22 cellular contexts compared by ENCODE assay signal in the genomic region with DNA sequence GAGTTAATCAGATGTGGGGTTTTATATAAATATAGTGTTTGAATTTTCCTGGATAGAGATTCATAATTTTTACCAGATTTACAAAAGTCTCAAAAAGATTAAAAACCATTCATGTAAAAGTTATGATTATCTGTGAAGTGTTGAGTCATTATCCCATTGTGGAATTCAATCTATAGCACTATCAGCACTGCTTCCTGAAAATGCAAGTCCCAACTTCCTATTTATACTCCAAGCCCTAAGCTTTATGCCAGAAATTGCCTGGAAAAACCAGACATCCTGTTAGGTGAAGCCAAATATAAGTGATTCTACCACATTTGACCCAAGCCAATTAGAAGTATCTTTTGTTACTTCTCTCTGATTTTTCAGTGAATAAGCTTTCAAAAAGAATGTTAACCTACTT.
A peak's percentile ranks its signal among the peaks of the same experiment; 100 is the strongest.
DNase-seq lines count a peak whose midpoint lies in the region; ATAC-seq and TF ChIP-seq lines count a peak whose summit lies in the region.
"Had no signal": no experiment of that assay in that cellular context is flagged by ENCODE, and none has a peak within 500 bp of the region (broad histone marks: within the 10 kb centered on the region; RNA-seq: fewer than 3 reads in every experiment).

No MANE protein-coding gene starts in this region.

- intact Hi-C loops in MCF 10A (cut with micrococcal nuclease) = no loop called here
- intact Hi-C loops in mammary epithelial cell (cut with micrococcal nuclease) = no loop called here
- intact Hi-C loops in prostate gland (cut with DNase I) = no loop called here
- intact Hi-C loops in Caco-2 (cut with micrococcal nuclease; ENCODE audit: unreplicated experiment) = no loop called here

- H3K4me1 ChIP-seq in mammary epithelial cell (ENCODE audit: insufficient read depth, low read length) (peaks cover 24% of the 10 kb centered on the region), prostate gland (replicated peaks) (no peaks in the 10 kb centered on the region), upper lobe of left lung (peaks cover 39 to 54% (median 44%) of the 10 kb centered on the region in 4 donors), Caco-2 (peaks cover 10% of the 10 kb centered on the region; the same call in 1 of the 2 replicates)
- H3K4me1 ChIP-seq: BE2C had no signal

- H3K9ac ChIP-seq in mammary epithelial cell (ENCODE audit: insufficient read depth, low read length) = no peak overlapping the region

- H3K4me2 ChIP-seq in mammary epithelial cell (ENCODE audit: insufficient read depth, low read depth, low read length) = no peak overlapping the region

- H3K4me3 Mint-ChIP-seq in MCF 10A (ENCODE audit: unreplicated experiment) (no peak overlapping the region), endothelial cell (ENCODE audit: unreplicated experiment) (no peak overlapping the region), Caco-2 (ENCODE audit: unreplicated experiment) (no peak overlapping the region)
- H3K4me3 Mint-ChIP-seq: activated naive CD8-positive, alpha-beta T cell treated with anti-CD3 and anti-CD28 coated beads, Interleukin-2, amount 10 ng/mL, durations not matched to agents 7 days and 5 days; IgD-negative memory B cell; memory B cell; T-helper 2 cell treated with Interferon-gamma antibody and Interleukin-4, amounts not matched to agents 5 μg/mL and 100 μg/mL, for 36 hours had no signal

- no peaks in the 10 kb centered on the region for H3K9me3 Mint-ChIP-seq in MCF 10A (ENCODE audit: unreplicated experiment)
- no peaks in the 10 kb centered on the region for H3K9me3 Mint-ChIP-seq in endothelial cell (ENCODE audit: unreplicated experiment)
- H3K9me3 Mint-ChIP-seq in Caco-2 (ENCODE audit: unreplicated experiment) = no peaks in the 10 kb centered on the region
- H3K9me3 Mint-ChIP-seq: activated naive CD8-positive, alpha-beta T cell treated with anti-CD3 and anti-CD28 coated beads, Interleukin-2, amount 10 ng/mL, durations not matched to agents 7 days and 5 days; IgD-negative memory B cell; memory B cell; T-helper 2 cell treated with Interferon-gamma antibody and Interleukin-4, amounts not matched to agents 5 μg/mL and 100 μg/mL, for 36 hours had no signal

- BruUV-seq in MCF 10A (replicated peaks; lab: Mats Ljungman, UMichigan) = no TSS peak
- no TSS peak for BruUV-seq in mammary epithelial cell (replicated peaks; lab: Mats Ljungman, UMichigan)
- BruUV-seq in Caco-2 (replicated peaks; lab: Mats Ljungman, UMichigan) = no TSS peak

- H3K27ac ChIP-seq in mammary epithelial cell (ENCODE audit: insufficient read depth, low read depth, low read length) = no peak overlapping the region
- H3K27ac ChIP-seq in prostate gland = peak overlapping the region; percentile 4 to 12
- peak overlapping the region; percentile 45 to 72 (median 63) for H3K27ac ChIP-seq in upper lobe of left lung
- H3K27ac ChIP-seq: 22Rv1, SJSA1 had no signal

- H3K27me3 Mint-ChIP-seq in MCF 10A (ENCODE audit: insufficient read depth, unreplicated experiment) = no peaks in the 10 kb centered on the region
- peaks cover 1% of the 10 kb centered on the region for H3K27me3 Mint-ChIP-seq in endothelial cell (ENCODE audit: unreplicated experiment)
- no peaks in the 10 kb centered on the region for H3K27me3 Mint-ChIP-seq in Caco-2 (ENCODE audit: insufficient read depth, unreplicated experiment)
- H3K27me3 Mint-ChIP-seq: activated naive CD8-positive, alpha-beta T cell treated with anti-CD3 and anti-CD28 coated beads, Interleukin-2, amount 10 ng/mL, durations not matched to agents 7 days and 5 days; IgD-negative memory B cell; memory B cell had no signal

- ATAC-seq in upper lobe of left lung (ENCODE audit: low FRiP score in 2 of 2) = no peak
- ATAC-seq: GM12878 had no signal

- peaks cover 46% of the 10 kb centered on the region for H3K4me1 Mint-ChIP-seq in MCF 10A (ENCODE audit: insufficient read depth, unreplicated experiment)
- peaks cover 54% of the 10 kb centered on the region for H3K4me1 Mint-ChIP-seq in endothelial cell (ENCODE audit: unreplicated experiment)
- H3K4me1 Mint-ChIP-seq in Caco-2 (ENCODE audit: low read depth, unreplicated experiment) = peaks cover 7% of the 10 kb centered on the region
- H3K4me1 Mint-ChIP-seq: activated naive CD8-positive, alpha-beta T cell treated with anti-CD3 and anti-CD28 coated beads, Interleukin-2, amount 10 ng/mL, durations not matched to agents 7 days and 5 days; IgD-negative memory B cell; memory B cell had no signal

- TF ChIP-seq CTCF in MCF 10A (IDR thresholded peaks at IDR 0.05; ENCODE audit: unreplicated experiment) = no peak
- no peak for TF ChIP-seq CTCF in mammary epithelial cell (conservative IDR thresholded peaks at IDR 0.05 in 1 of 2, IDR thresholded peaks at IDR 0.05 in 1 of 2; ENCODE audit: extremely low read depth in 1 of 2, insufficient read depth in 1 of 2, low read depth in 1 of 2, low read length in 2 of 2)
- TF ChIP-seq CTCF in endothelial cell (IDR thresholded peaks at IDR 0.05; ENCODE audit: unreplicated experiment) = no peak
- no peak for TF ChIP-seq CTCF in prostate gland (IDR thresholded peaks at IDR 0.05)
- TF ChIP-seq CTCF in upper lobe of left lung (IDR thresholded peaks at IDR 0.05) = no peak
- TF ChIP-seq CTCF in Caco-2 (IDR thresholded peaks at IDR 0.05; ENCODE audit: insufficient read depth in 1 of 2, low read depth in 1 of 2, low read length in 1 of 2, severe bottlenecking in 1 of 2, unreplicated experiment in 1 of 2) = no peak

- CTCF ChIA-PET in MCF 10A (lab: Yijun Ruan, JAX) (interaction anchor here (0.7 to 1.4 kb wide), 5 partner anchors 16 to 209 kb away, joined by 3 read pairs; no protein-coding TSS in a partner anchor), mammary epithelial cell (lab: Charles Lee; ENCODE audit: low non-redundant PET) (no interaction called here), Caco-2 (lab: Charles Lee) (interaction anchor here (0.7 kb wide), 1 partner anchor 23 kb away, joined by 3 read pairs; no protein-coding TSS in a partner anchor)

- H2AFZ ChIP-seq in mammary epithelial cell (ENCODE audit: low read depth, low read length) = no peak overlapping the region

- dilution Hi-C loops in mammary epithelial cell (cut with HindIII; ENCODE audit: low sequenced_read_pairs) = no loop called here

- H3K27me3 ChIP-seq in mammary epithelial cell (ENCODE audit: insufficient read depth, low read length) (no peaks in the 10 kb centered on the region), prostate gland (replicated peaks; ENCODE audit: insufficient read depth) (no peaks in the 10 kb centered on the region), upper lobe of left lung (no peaks in the 10 kb centered on the region), Caco-2 (replicated peaks; ENCODE audit: control insufficient read depth, insufficient read depth, low read length) (no peaks in the 10 kb centered on the region)
- H3K27me3 ChIP-seq: BE2C, SJSA1 had no signal

- H4K20me1 ChIP-seq in mammary epithelial cell (ENCODE audit: insufficient read depth, low read length) = no peaks in the 10 kb centered on the region

- H3K27ac Mint-ChIP-seq in MCF 10A (ENCODE audit: low read depth, unreplicated experiment) (peak overlapping the region; percentile 82), endothelial cell (ENCODE audit: unreplicated experiment) (peak overlapping the region; percentile 77), Caco-2 (ENCODE audit: unreplicated experiment) (no peak overlapping the region)
- H3K27ac Mint-ChIP-seq: activated naive CD8-positive, alpha-beta T cell treated with anti-CD3 and anti-CD28 coated beads, Interleukin-2, amount 10 ng/mL, durations not matched to agents 7 days and 5 days; IgD-negative memory B cell; memory B cell; T-helper 2 cell treated with Interferon-gamma antibody and Interleukin-4, amounts not matched to agents 5 μg/mL and 100 μg/mL, for 36 hours had no signal

- H3K36me3 Mint-ChIP-seq in MCF 10A (ENCODE audit: insufficient read depth, unreplicated experiment) (peaks cover 16% of the 10 kb centered on the region), endothelial cell (ENCODE audit: low read depth, unreplicated experiment) (peaks cover 27% of the 10 kb centered on the region), Caco-2 (ENCODE audit: insufficient read depth, unreplicated experiment) (peaks cover 22% of the 10 kb centered on the region)

- TF ChIP-seq POLR2A in prostate gland (IDR thresholded peaks at IDR 0.05) (no peak), upper lobe of left lung (IDR thresholded peaks at IDR 0.05) (no peak)

- H3K4me3 ChIP-seq in mammary epithelial cell (replicated peaks in 1 of 3; ENCODE audit: insufficient read depth in 1 of 3, low read depth in 2 of 3, low read length in 3 of 3) = no peak overlapping the region
- no peak overlapping the region for H3K4me3 ChIP-seq in prostate gland
- no peak overlapping the region for H3K4me3 ChIP-seq in upper lobe of left lung
- H3K4me3 ChIP-seq in Caco-2 (ENCODE audit: low read depth, low read length) = no peak overlapping the region
- H3K4me3 ChIP-seq: GM12878, SJSA1 had no signal

- peaks cover 3% of the 10 kb centered on the region for H3K36me3 ChIP-seq in mammary epithelial cell (ENCODE audit: insufficient read depth, low read length)
- H3K36me3 ChIP-seq in prostate gland = no peaks in the 10 kb centered on the region
- peaks cover 0 to 23% (median 3%) of the 10 kb centered on the region in 4 donors for H3K36me3 ChIP-seq in upper lobe of left lung
- peaks cover 1% of the 10 kb centered on the region for H3K36me3 ChIP-seq in Caco-2 (ENCODE audit: control insufficient read depth, insufficient read depth, low read length)
- H3K36me3 ChIP-seq: BE2C had no signal

- H3K79me2 ChIP-seq in mammary epithelial cell (ENCODE audit: insufficient read depth, low read length) = no peaks in the 10 kb centered on the region

- H3K9me3 ChIP-seq in mammary epithelial cell (replicated peaks; ENCODE audit: insufficient read depth, low read length) (no peaks in the 10 kb centered on the region), prostate gland (no peaks in the 10 kb centered on the region), upper lobe of left lung (no peaks in the 10 kb centered on the region), Caco-2 (no peaks in the 10 kb centered on the region)
- H3K9me3 ChIP-seq: BE2C, SJSA1 had no signal

- in situ Hi-C loops in mammary epithelial cell (cut with MboI; ENCODE audit: low sequenced_read_pairs in 2 of 2) = no loop called here

- DNase-seq in MCF 10A (ENCODE audit: unreplicated experiment) = no peak
- no peak for DNase-seq in mammary epithelial cell
- no peak for DNase-seq in endothelial cell (ENCODE audit: low spot score)
- DNase-seq in prostate gland (ENCODE audit: low spot score) = no peak
- DNase-seq in upper lobe of left lung = no peak
- DNase-seq in COLO829 (ENCODE audit: low spot score) = no peak
- no peak for DNase-seq in Caco-2
- DNase-seq in medulla oblongata (ENCODE audit: extremely low spot score) = no peak
- DNase-seq: activated CD4-positive, CD25-positive, alpha-beta regulatory T cell; activated naive CD8-positive, alpha-beta T cell treated with anti-CD3 and anti-CD28 coated beads, Interleukin-2, amount 10 ng/mL, durations not matched to agents 7 days and 5 days; BE2C; cerebellar nuclear complex; GDM1; NCI-H2029; NCI-H524 treated with DMSO at 0.1 percent for 48 hours; stimulated activated CD4-positive, alpha-beta T cell treated with anti-CD3 and anti-CD28 coated beads, Interleukin-1b, Interleukin-23, amount 100 ng/mL, for 48 hours had no signal

- no peak for TF ChIP-seq EP300 in upper lobe of left lung (IDR thresholded peaks at IDR 0.05)

- POLR2A ChIA-PET in MCF 10A (lab: Yijun Ruan, JAX) = interaction anchor here (0.6 to 8.8 kb wide), 19 partner anchors 9 to 571 kb away, joined by 3 to 90 read pairs (median 5); a partner anchor contains a TSS
- POLR2A ChIA-PET in Caco-2 (lab: Charles Lee) = no interaction called here
